Comparison of ENCODE assay signal across 9 cellular contexts in the genomic region with DNA sequence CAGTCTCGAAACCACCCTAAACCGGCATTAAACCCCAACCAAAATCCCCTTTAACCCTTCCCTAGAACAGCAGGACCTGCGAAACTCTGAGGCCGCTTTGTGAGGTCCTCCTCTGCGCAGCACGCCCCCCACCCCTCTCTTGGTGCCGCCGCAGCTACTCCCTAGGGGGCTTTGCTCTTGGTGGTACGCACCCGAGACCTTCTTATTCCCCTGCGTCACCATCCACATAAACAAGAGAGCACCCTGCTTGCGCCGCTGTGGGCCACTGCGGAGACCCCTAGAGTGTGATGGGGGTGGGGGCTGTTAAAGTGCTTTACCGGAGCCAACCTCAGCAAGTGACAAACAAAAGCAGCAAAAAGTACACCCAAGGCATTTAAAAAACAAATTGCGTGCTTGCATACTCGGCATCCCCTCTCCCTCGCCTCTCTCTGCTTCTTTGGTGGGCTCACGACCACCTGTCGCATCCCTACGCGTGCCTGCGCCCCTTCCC. TPM values are rescaled to one million over a fixed set of nuclear protein-coding genes. Genes with fewer than 3 reads are reported as not detected.
DNase-seq lines count a peak whose midpoint lies in the region; TF ChIP-seq lines count a peak whose summit lies in the region.
"Had no signal": no experiment of that assay in that cellular context is flagged by ENCODE, and none has a peak within 500 bp of the region (broad histone marks: within the 10 kb centered on the region; RNA-seq: fewer than 3 reads in every experiment).

No MANE protein-coding gene starts in this region.

- H3K4me1 Mint-ChIP-seq in CD8-positive, alpha-beta memory T cell, result peaks cover 13 to 39% (median 34%) of the 10 kb centered on the region in 3 donors
- H3K4me1 Mint-ChIP-seq in progenitor cell of endocrine pancreas (ENCODE audit: low read depth), result peaks cover 22% of the 10 kb centered on the region

- no peaks in the 10 kb centered on the region for H3K36me3 Mint-ChIP-seq in CD8-positive, alpha-beta memory T cell
- peaks cover 1% of the 10 kb centered on the region for H3K36me3 Mint-ChIP-seq in progenitor cell of endocrine pancreas (ENCODE audit: insufficient read depth)

- TF ChIP-seq POLR2A in Peyer's patch (IDR thresholded peaks at IDR 0.05) (no peak), esophagus squamous epithelium (IDR thresholded peaks at IDR 0.05) (no peak)

- peak overlapping the region; percentile 65 for H3K4me3 ChIP-seq in CD8-positive, alpha-beta memory T cell (ENCODE audit: low read length)
- H3K4me3 ChIP-seq in Peyer's patch, result peak overlapping the region; percentile 28 to 42 (median 38)
- peak overlapping the region; percentile 11 to 64 (median 50) for H3K4me3 ChIP-seq in esophagus squamous epithelium

- no peak for TF ChIP-seq CTCF in Peyer's patch (IDR thresholded peaks at IDR 0.05)
- TF ChIP-seq CTCF in esophagus squamous epithelium (IDR thresholded peaks at IDR 0.05), result no peak
- no peak for TF ChIP-seq CTCF in progenitor cell of endocrine pancreas (IDR thresholded peaks at IDR 0.05; ENCODE audit: unreplicated experiment)

- no peaks in the 10 kb centered on the region for H3K9me3 ChIP-seq in CD8-positive, alpha-beta memory T cell (ENCODE audit: low read length)
- H3K9me3 ChIP-seq in Peyer's patch (no peaks in the 10 kb centered on the region), esophagus squamous epithelium (no peaks in the 10 kb centered on the region)

- no peaks in the 10 kb centered on the region for H3K9me3 Mint-ChIP-seq in CD8-positive, alpha-beta memory T cell
- no peaks in the 10 kb centered on the region for H3K9me3 Mint-ChIP-seq in progenitor cell of endocrine pancreas (ENCODE audit: low read depth)

- no peaks in the 10 kb centered on the region for H3K36me3 ChIP-seq in CD8-positive, alpha-beta memory T cell (ENCODE audit: insufficient read depth, low read length)
- H3K36me3 ChIP-seq in Peyer's patch, result no peaks in the 10 kb centered on the region
- no peaks in the 10 kb centered on the region for H3K36me3 ChIP-seq in esophagus squamous epithelium

- CTCF ChIA-PET in CD8-positive, alpha-beta memory T cell (lab: Charles Lee), result interaction anchor here (0.7 to 1.8 kb wide), 6 partner anchors 8 to 236 kb away, joined by 3 to 5 read pairs (median 3); no protein-coding TSS in a partner anchor

- H3K27me3 Mint-ChIP-seq in CD8-positive, alpha-beta memory T cell, result peaks cover 22 to 51% of the 10 kb centered on the region in 2 donors
- peaks cover 65% of the 10 kb centered on the region for H3K27me3 Mint-ChIP-seq in progenitor cell of endocrine pancreas

- H3K27ac Mint-ChIP-seq in CD8-positive, alpha-beta memory T cell, result peak overlapping the region in 1 of 8 donors; percentile 88
- peak overlapping the region; percentile 85 for H3K27ac Mint-ChIP-seq in progenitor cell of endocrine pancreas

- intact Hi-C loops in esophagus squamous epithelium (cut with DNase I), result no loop called here

- peaks cover 27% of the 10 kb centered on the region for H3K27me3 ChIP-seq in CD8-positive, alpha-beta memory T cell (ENCODE audit: insufficient read depth, low read length, poor library complexity, severe bottlenecking)
- H3K27me3 ChIP-seq in Peyer's patch, result peaks cover 0 to 12% of the 10 kb centered on the region in 2 donors
- peaks cover 0 to 94% (median 1%) of the 10 kb centered on the region in 4 donors for H3K27me3 ChIP-seq in esophagus squamous epithelium

- peak overlapping the region; percentile 86 to 97 (median 95) for H3K4me3 Mint-ChIP-seq in CD8-positive, alpha-beta memory T cell
- H3K4me3 Mint-ChIP-seq in progenitor cell of endocrine pancreas (ENCODE audit: low read depth), result peak overlapping the region; percentile 92

- 42 to 51% methylated on average over 14 to 23 of the region's 23 CpGs for WGBS in esophagus squamous epithelium, 2 donors

- no peak overlapping the region for H3K27ac ChIP-seq in CD8-positive, alpha-beta memory T cell (ENCODE audit: low read depth, low read length)
- H3K27ac ChIP-seq in Peyer's patch, result no peak overlapping the region
- H3K27ac ChIP-seq in esophagus squamous epithelium, result no peak overlapping the region

- peaks cover 9% of the 10 kb centered on the region for H3K4me1 ChIP-seq in CD8-positive, alpha-beta memory T cell (ENCODE audit: insufficient read depth, low read length)
- H3K4me1 ChIP-seq in Peyer's patch, result peaks cover 0 to 9% (median 4%) of the 10 kb centered on the region in 4 donors
- peaks cover 0 to 52% (median 16%) of the 10 kb centered on the region in 3 donors for H3K4me1 ChIP-seq in esophagus squamous epithelium

- POLR2A ChIA-PET in CD8-positive, alpha-beta memory T cell (lab: Charles Lee), result interaction anchor here (1.6 kb wide), 1 partner anchor 37 kb away, joined by 4 read pairs; no protein-coding TSS in a partner anchor

- no peak for DNase-seq in CD8-positive, alpha-beta memory T cell
- no peak for DNase-seq in Peyer's patch
- DNase-seq in esophagus squamous epithelium (lab: John Stamatoyannopoulos, UW), result no peak
- no peak for DNase-seq in progenitor cell of endocrine pancreas (ENCODE audit: low spot score, unreplicated experiment)
- DNase-seq in NCI-H1694 (lab: John Stamatoyannopoulos, UW), result no peak
- DNase-seq in stimulated activated CD4-positive, alpha-beta T cell treated with anti-CD3 and anti-CD28 coated beads, Interleukin-2, amount 100 ng/mL, for 48 hours, result no peak
- no peak for DNase-seq in T1000 (lab: John Stamatoyannopoulos, UW)
- no peak for DNase-seq in glomerular visceral epithelial cell (ENCODE audit: extremely low spot score)
- DNase-seq: activated gamma-delta T cell had no signal

RNA-seq across cellular contexts. Expression of a gene that starts 0.5 kb away (rescaled TPM):
- total RNA-seq in CD8-positive, alpha-beta memory T cell, result 100 to 1,000 TPM; 637 to 666 TPM
- polyA plus RNA-seq in CD8-positive, alpha-beta memory T cell, result 218 TPM
- total RNA-seq in Peyer's patch (100 to 1,000 TPM; 382 to 889 (median 658) TPM), esophagus squamous epithelium (100 to 1,000 TPM; 334 to 513 (median 458) TPM), progenitor cell of endocrine pancreas (1,570 and 1,613 TPM in 2 replicates)

RNA-seq across cellular contexts. Expression of a gene that starts 1.3 kb away (rescaled TPM):
- total RNA-seq in CD8-positive, alpha-beta memory T cell, result under 1 TPM; 0.55 to 0.68 TPM
- not detected for polyA plus RNA-seq in CD8-positive, alpha-beta memory T cell
- 1 to 10 TPM in 1 of 4 donors, under 1 TPM in 1, not detected in 2; 0.67 to 1.3 TPM for total RNA-seq in Peyer's patch
- under 1 TPM in 3 of 4 donors, not detected in 1; 0.19 to 0.48 (median 0.34) TPM for total RNA-seq in esophagus squamous epithelium
- total RNA-seq in progenitor cell of endocrine pancreas, result 4.3 and 4.4 TPM in 2 replicates
